ENCODE assay signal across 26 cellular contexts in the genomic region with DNA sequence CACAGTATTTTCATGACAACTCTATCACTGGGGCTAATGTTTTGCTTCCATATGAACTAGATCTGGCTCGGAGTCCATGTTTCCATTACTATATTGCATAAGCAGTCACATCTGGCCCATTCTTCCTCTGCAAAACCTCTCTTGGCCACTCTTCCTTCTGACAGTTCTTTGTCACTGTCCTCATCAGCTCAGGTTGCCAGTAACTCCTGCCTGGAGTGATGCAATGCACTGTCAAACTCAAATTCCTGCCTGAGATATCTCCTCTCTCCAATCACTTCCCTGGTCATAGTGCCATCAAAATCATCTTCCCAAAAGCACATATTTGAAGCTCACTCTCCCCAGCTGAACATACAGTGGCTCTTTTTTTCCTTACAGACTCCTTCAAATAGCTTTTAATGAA.
DNase-seq lines count a peak whose midpoint lies in the region; ATAC-seq, FAIRE-seq and TF ChIP-seq lines count a peak whose summit lies in the region.
"Had no signal": no experiment of that assay in that cellular context is flagged by ENCODE, and none has a peak within 500 bp of the region (broad histone marks: within the 10 kb centered on the region; RNA-seq: fewer than 3 reads in every experiment).

No MANE protein-coding gene starts in this region.

- no peaks in the 10 kb centered on the region for H3K27me3 ChIP-seq in adipocyte (replicated peaks; ENCODE audit: control insufficient read depth, insufficient read depth, low read length)
- H3K27me3 ChIP-seq: ascending aorta; BLaER1 treated with 17β-estradiol and CSF1 and Interleukin-3, amounts not matched to agents 10 nM and 100 nM; hepatocyte; spleen; suprapubic skin had no signal

- H3K4me3 ChIP-seq in adipocyte (ENCODE audit: low read length) (no peak overlapping the region), fibroblast of the aortic adventitia (ENCODE audit: low read depth, low read length) (no peak overlapping the region)
- H3K4me3 ChIP-seq: ascending aorta; BLaER1 treated with 17β-estradiol and CSF1 and Interleukin-3, amounts not matched to agents 10 nM and 100 nM; hepatocyte; spleen; suprapubic skin had no signal

- TF ChIP-seq CTCF in fibroblast of the aortic adventitia (IDR thresholded peaks at IDR 0.05; ENCODE audit: insufficient read depth, low read length): no peak

- ATAC-seq in Right ventricle myocardium superior (ENCODE audit: poor library complexity): peak; percentile 10
- no peak for ATAC-seq in HG03045 (IDR thresholded peaks at IDR 0.05; ENCODE audit: unreplicated experiment)
- ATAC-seq in GM19328 (IDR thresholded peaks at IDR 0.05; ENCODE audit: unreplicated experiment): no peak
- ATAC-seq: activated naive CD4-positive, alpha-beta T cell treated with anti-CD3 and anti-CD28 coated beads, Interleukin-2, amount 50 U/mL, for 72 hours; activated T-helper 17 cell treated with anti-CD3 and anti-CD28 coated beads, Interleukin-2, amount 50 U/mL, for 72 hours; left colon; naive thymus-derived CD4-positive, alpha-beta T cell; stimulated activated naive B cell treated with anti-CD40 and anti-IgM and Interleukin-4, amounts not matched to agents 10 μg/mL and 1 μg/mL and 100 μg/mL, for 72 hours had no signal

- peaks cover 19% of the 10 kb centered on the region for H3K4me1 ChIP-seq in adipocyte (ENCODE audit: control insufficient read depth, insufficient read depth, low read length)
- H3K4me1 ChIP-seq: ascending aorta had no signal

- DNase-seq in Right ventricle myocardium superior (no peak), cardiac septum (ENCODE audit: low spot score) (no peak), adipocyte (ENCODE audit: low read depth) (peak; percentile 22), fibroblast of the aortic adventitia (ENCODE audit: low read depth) (peak; percentile 81), urothelium cell line (ENCODE audit: low spot score) (no peak), SK-N-DZ (ENCODE audit: low spot score) (no peak)
- DNase-seq: activated CD4-positive, alpha-beta T cell treated with anti-CD3 and anti-CD28 coated beads, Interleukin-2, amount 50 U/mL, for 1 hour; DND-41; left colon; naive thymus-derived CD4-positive, alpha-beta T cell; NCI-H146; NCI-H524; spleen; stimulated activated CD4-positive, alpha-beta T cell treated with anti-CD3 and anti-CD28 coated beads, Interleukin-4, amount 100 ng/mL, for 24 hours; stimulated activated naive B cell treated with anti-CD40 and anti-IgM and Interleukin-4, amounts not matched to agents 10 μg/mL and 1 μg/mL and 100 μg/mL, for 72 hours; WERI-Rb-1 had no signal

- H3K9ac ChIP-seq in adipocyte (ENCODE audit: low read length): no peak overlapping the region
- H3K9ac ChIP-seq: KMS-11 had no signal

- no peaks in the 10 kb centered on the region for H3K36me3 ChIP-seq in adipocyte (ENCODE audit: control insufficient read depth, insufficient read depth, low read length, severe bottlenecking)
- H3K36me3 ChIP-seq: ascending aorta, spleen, suprapubic skin, WERI-Rb-1 had no signal

- peak; percentile 61 for FAIRE-seq in urothelium cell line (lab: Jason Lieb, UNC)
- FAIRE-seq: frontal cortex had no signal

- intact Hi-C loops in Right ventricle myocardium superior (cut with DNase I) (no loop called here), cardiac septum (cut with DNase I) (no loop called here)

- no peaks in the 10 kb centered on the region for H3K9me3 ChIP-seq in adipocyte (ENCODE audit: control insufficient read depth, low read length)
- H3K9me3 ChIP-seq: ascending aorta, spleen, suprapubic skin had no signal

Comparison
In these comparisons a context has a peak if more than half of its experiments do, and no peak if none do; other contexts are left out.
1. DNase-seq: peak in adipocyte (single experiment) and fibroblast of the aortic adventitia (single experiment); none in Right ventricle myocardium superior (single experiment), cardiac septum (single experiment), urothelium cell line (single experiment) and SK-N-DZ (single experiment).